In the genomic region with DNA sequence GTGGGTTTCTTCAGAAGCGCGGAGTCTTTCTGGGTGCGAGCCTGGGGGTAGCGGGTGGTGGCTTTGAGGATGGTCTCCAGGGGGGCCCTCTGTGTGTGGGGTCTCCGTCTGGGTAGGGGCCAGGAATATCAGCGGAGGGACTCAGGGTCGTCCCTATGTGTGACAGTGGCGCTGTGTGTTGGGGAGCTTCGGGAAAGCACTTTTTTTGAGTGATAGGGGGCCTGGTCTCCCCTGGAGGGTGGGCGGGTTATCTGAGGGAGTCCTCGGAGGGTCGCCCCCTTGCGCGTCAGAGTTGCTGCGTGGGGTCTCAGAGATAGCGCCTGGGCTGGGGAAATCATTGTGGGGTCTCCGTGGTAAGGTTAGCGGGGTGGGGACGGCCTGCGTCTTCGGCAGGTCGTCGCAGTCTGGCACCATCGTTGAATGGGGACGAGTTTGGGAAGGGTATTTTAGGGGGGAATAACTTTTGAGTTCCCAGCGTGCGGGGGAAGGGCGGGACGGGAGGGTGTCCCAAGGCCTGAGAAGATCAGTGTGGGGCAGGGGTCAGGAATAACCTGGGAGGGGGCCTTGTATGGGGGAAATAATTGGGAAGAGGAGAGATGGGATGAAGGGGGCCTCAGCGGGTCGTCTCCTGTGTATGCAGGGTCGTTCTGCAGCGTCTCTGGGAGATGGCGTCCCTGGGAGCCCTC, we compare ENCODE assay signal across 7 cellular contexts. TPM values are rescaled to one million over a fixed set of nuclear protein-coding genes. Genes with fewer than 3 reads are reported as not detected.
DNase-seq lines count a peak whose midpoint lies in the region; ATAC-seq and TF ChIP-seq lines count a peak whose summit lies in the region.

No MANE protein-coding gene starts in this region.

- peak overlapping the region; percentile 83 for H3K4me3 ChIP-seq in HEK293 (ENCODE audit: low read depth, low read length)
- peak overlapping the region; percentile 89 for H3K4me3 ChIP-seq in ectodermal cell (ENCODE audit: insufficient read depth, low read depth, low read length)
- peak overlapping the region; percentile 82 to 97 for H3K4me3 ChIP-seq in muscle layer of duodenum (ENCODE audit: low read depth in 1 of 2, low read length in 2 of 2)
- peak overlapping the region; percentile 96 for H3K4me3 ChIP-seq in upper lobe of right lung

- peak overlapping the region; percentile 99 for H3K4me3 Mint-ChIP-seq in T-helper 1 cell treated with Interleukin-12 subunit alpha and Interleukin-12 subunit beta and Interleukin-4 antibody, amounts not matched to agents 30 μg/mL and 1 μg/mL, for 36 hours

- peaks cover 9% of the 10 kb centered on the region for H3K27me3 Mint-ChIP-seq in T-helper 1 cell treated with Interleukin-12 subunit alpha and Interleukin-12 subunit beta and Interleukin-4 antibody, amounts not matched to agents 30 μg/mL and 1 μg/mL, for 36 hours (ENCODE audit: low read depth)

- CTCF ChIA-PET in HEK293 (lab: Yijun Ruan, JAX) = interaction anchor here (0.8 kb wide), 1 partner anchor 36 kb away, joined by 3 read pairs; no protein-coding TSS in a partner anchor

- TF ChIP-seq CTCF in HEK293 (tag by site-specific recombination; IDR thresholded peaks at IDR 0.05) (no peak; the same call in 1 of the 2 replicates), upper lobe of right lung (IDR thresholded peaks at IDR 0.05) (no peak)

- DNase-seq in upper lobe of right lung (no peak), NCI-H2029 treated with DMSO at 0.1 percent for 48 hours (lab: John Stamatoyannopoulos, UW) (no peak)

- H3K27ac ChIP-seq in HEK293 (ENCODE audit: extremely low read depth, low read depth, low read length) (peak overlapping the region; percentile 86), ectodermal cell (ENCODE audit: insufficient read depth, low read depth, low read length, poor library complexity, severe bottlenecking) (peak overlapping the region; percentile 85), muscle layer of duodenum (ENCODE audit: low read length) (peak overlapping the region; percentile 100), upper lobe of right lung (peak overlapping the region; percentile 99)

- WGBS in ectodermal cell, 2 experiments = 0 to 1% methylated on average over 34 of the region's 34 CpGs

- H3K36me3 Mint-ChIP-seq in T-helper 1 cell treated with Interleukin-12 subunit alpha and Interleukin-12 subunit beta and Interleukin-4 antibody, amounts not matched to agents 30 μg/mL and 1 μg/mL, for 36 hours (ENCODE audit: low read depth) = peaks cover 28% of the 10 kb centered on the region

- H3K9me3 ChIP-seq in HEK293 (ENCODE audit: control insufficient read depth, insufficient read depth, low read depth, low read length) (no peaks in the 10 kb centered on the region), ectodermal cell (ENCODE audit: control insufficient read depth, low read length) (no peaks in the 10 kb centered on the region), muscle layer of duodenum (ENCODE audit: control insufficient read depth in 1 of 2, low read length in 2 of 2) (no peaks in the 10 kb centered on the region), upper lobe of right lung (no peaks in the 10 kb centered on the region)

- POLR2A ChIA-PET in HEK293 (lab: Yijun Ruan, JAX) = interaction anchor here (0.5 to 2.8 kb wide), 8 partner anchors 9 to 44 kb away, joined by 3 to 27 read pairs (median 4); partner anchors contain the start of gene NACC1

- no peaks in the 10 kb centered on the region for H3K9me3 Mint-ChIP-seq in T-helper 1 cell treated with Interleukin-12 subunit alpha and Interleukin-12 subunit beta and Interleukin-4 antibody, amounts not matched to agents 30 μg/mL and 1 μg/mL, for 36 hours

- H3K36me3 ChIP-seq in HEK293 (ENCODE audit: control insufficient read depth in 2 of 2, insufficient read depth in 1 of 2, low read length in 2 of 2) = peaks cover 3 to 11% of the 10 kb centered on the region in 2 experiments; a peak in 2 of 3 replicates
- H3K36me3 ChIP-seq in ectodermal cell (ENCODE audit: control insufficient read depth, insufficient read depth, low read length) = no peaks in the 10 kb centered on the region
- H3K36me3 ChIP-seq in muscle layer of duodenum (ENCODE audit: control insufficient read depth in 1 of 2, insufficient read depth in 2 of 2, low read length in 2 of 2) = peaks cover 0 to 8% of the 10 kb centered on the region in 2 donors
- no peaks in the 10 kb centered on the region for H3K36me3 ChIP-seq in upper lobe of right lung

- no peaks in the 10 kb centered on the region for H3K27me3 ChIP-seq in ectodermal cell (ENCODE audit: control insufficient read depth, insufficient read depth, low read length, poor library complexity, severe bottlenecking)
- no peaks in the 10 kb centered on the region for H3K27me3 ChIP-seq in muscle layer of duodenum (ENCODE audit: low read depth, low read length)
- H3K27me3 ChIP-seq in upper lobe of right lung = no peaks in the 10 kb centered on the region

- peak overlapping the region; percentile 88 for H3K27ac Mint-ChIP-seq in T-helper 1 cell treated with Interleukin-12 subunit alpha and Interleukin-12 subunit beta and Interleukin-4 antibody, amounts not matched to agents 30 μg/mL and 1 μg/mL, for 36 hours

- ATAC-seq in upper lobe of right lung = no peak
- ATAC-seq in GM19328 (IDR thresholded peaks at IDR 0.05; ENCODE audit: unreplicated experiment) = no peak

- H3K4me1 Mint-ChIP-seq in T-helper 1 cell treated with Interleukin-12 subunit alpha and Interleukin-12 subunit beta and Interleukin-4 antibody, amounts not matched to agents 30 μg/mL and 1 μg/mL, for 36 hours (ENCODE audit: low read depth) = peaks cover 38% of the 10 kb centered on the region

- intact Hi-C loops in upper lobe of right lung (cut with DNase I) = no loop called here

- H3K4me1 ChIP-seq in HEK293 (ENCODE audit: control insufficient read depth, insufficient read depth, low read length) = peaks cover 10% of the 10 kb centered on the region
- H3K4me1 ChIP-seq in ectodermal cell (ENCODE audit: control insufficient read depth, insufficient read depth, low read length) = peaks cover 6% of the 10 kb centered on the region
- peaks cover 0 to 15% of the 10 kb centered on the region in 2 donors for H3K4me1 ChIP-seq in muscle layer of duodenum (ENCODE audit: control insufficient read depth in 1 of 2, insufficient read depth in 2 of 2, low read length in 2 of 2)
- H3K4me1 ChIP-seq in upper lobe of right lung = peaks cover 21% of the 10 kb centered on the region

TF ChIP-seq in HEK293, 187 proteins besides CTCF, POLR2A, EP300 and RAD21 (continues in another document):
- TF ChIP-seq FEZF1 (tag by site-specific recombination; IDR thresholded peaks at IDR 0.05) = no peak
- TF ChIP-seq MEIS1 (CRISPR knock-in tag; IDR thresholded peaks at IDR 0.05; ENCODE audit: borderline replicate concordance) = no peak
- no peak for TF ChIP-seq IKZF3 (tag by site-specific recombination; IDR thresholded peaks at IDR 0.05)
- TF ChIP-seq, protein P1, sequence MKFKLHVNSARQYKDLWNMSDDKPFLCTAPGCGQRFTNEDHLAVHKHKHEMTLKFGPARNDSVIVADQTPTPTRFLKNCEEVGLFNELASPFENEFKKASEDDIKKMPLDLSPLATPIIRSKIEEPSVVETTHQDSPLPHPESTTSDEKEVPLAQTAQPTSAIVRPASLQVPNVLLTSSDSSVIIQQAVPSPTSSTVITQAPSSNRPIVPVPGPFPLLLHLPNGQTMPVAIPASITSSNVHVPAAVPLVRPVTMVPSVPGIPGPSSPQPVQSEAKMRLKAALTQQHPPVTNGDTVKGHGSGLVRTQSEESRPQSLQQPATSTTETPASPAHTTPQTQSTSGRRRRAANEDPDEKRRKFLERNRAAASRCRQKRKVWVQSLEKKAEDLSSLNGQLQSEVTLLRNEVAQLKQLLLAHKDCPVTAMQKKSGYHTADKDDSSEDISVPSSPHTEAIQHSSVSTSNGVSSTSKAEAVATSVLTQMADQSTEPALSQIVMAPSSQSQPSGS (tag by site-specific recombination; IDR thresholded peaks at IDR 0.05; ENCODE audit: low read depth) = no peak
- no peak for TF ChIP-seq ZFP41 (tag by site-specific recombination; IDR thresholded peaks at IDR 0.05; ENCODE audit: borderline replicate concordance)
- TF ChIP-seq KLF9 (tag by site-specific recombination; IDR thresholded peaks at IDR 0.05; ENCODE audit: low read depth) = no peak
- no peak for TF ChIP-seq KLF1 (tag by site-specific recombination; IDR thresholded peaks at IDR 0.05)
- TF ChIP-seq SP2 (tag by site-specific recombination; IDR thresholded peaks at IDR 0.05) = 0 out of 2 replicates have a peak, but pooled peaks have one; percentile 25
- TF ChIP-seq ZNF112 (tag by site-specific recombination; IDR thresholded peaks at IDR 0.05) = no peak
- peak; percentile 95; the same call in 1 of the 2 replicates for TF ChIP-seq ZBTB48 (tag by site-specific recombination; IDR thresholded peaks at IDR 0.05)
- peak; percentile 76 for TF ChIP-seq ZNF600 (tag by site-specific recombination; IDR thresholded peaks at IDR 0.05)
- no peak for TF ChIP-seq ZNF423 (tag by site-specific recombination; IDR thresholded peaks at IDR 0.05)
- TF ChIP-seq ZSCAN16 (tag by site-specific recombination; IDR thresholded peaks at IDR 0.05) = peak; percentile 45; the same call in 1 of the 2 replicates
- no peak for TF ChIP-seq ZNF433 (tag by site-specific recombination; IDR thresholded peaks at IDR 0.05; ENCODE audit: low read depth)
- no peak; the same call in 1 of the 2 replicates for TF ChIP-seq BCL11B (tag by site-specific recombination; IDR thresholded peaks at IDR 0.05; ENCODE audit: low read depth)
- no peak for TF ChIP-seq ZNF843 (tag by site-specific recombination; IDR thresholded peaks at IDR 0.05)
- TF ChIP-seq TCF7L2 (IDR thresholded peaks at IDR 0.05; ENCODE audit: borderline replicate concordance, low read depth, low read length) = no peak

RNA-seq across cellular contexts. Expression of gene IER2, which starts 0.9 kb away (rescaled TPM):
- polyA plus RNA-seq in ectodermal cell (2013, experiment 1 of 4) = 77.9 TPM
- polyA plus RNA-seq in ectodermal cell (2013, experiment 2 of 4) = 70.4 TPM
- polyA plus RNA-seq in ectodermal cell (2013, experiment 3 of 4) = 54.1 TPM
- 54.6 TPM for polyA plus RNA-seq in ectodermal cell (2013, experiment 4 of 4)
- total RNA-seq in upper lobe of right lung = 104 TPM

RNA-seq across cellular contexts. Expression of gene STX10, which starts 0.9 kb away (rescaled TPM):
- 37.9 TPM for polyA plus RNA-seq in ectodermal cell (2013, experiment 1 of 4)
- polyA plus RNA-seq in ectodermal cell (2013, experiment 2 of 4) = 32.1 TPM
- 39.2 TPM for polyA plus RNA-seq in ectodermal cell (2013, experiment 3 of 4)
- 38.1 TPM for polyA plus RNA-seq in ectodermal cell (2013, experiment 4 of 4)
- total RNA-seq in upper lobe of right lung = 65.4 TPM

RNA-seq across cellular contexts. Expression of gene NACC1, which starts 33.0 kb away (rescaled TPM):
- polyA plus RNA-seq in ectodermal cell (2013, experiment 1 of 4) = 124 TPM
- polyA plus RNA-seq in ectodermal cell (2013, experiment 2 of 4) = 149 TPM
- polyA plus RNA-seq in ectodermal cell (2013, experiment 3 of 4) = 79.0 TPM
- 86.2 TPM for polyA plus RNA-seq in ectodermal cell (2013, experiment 4 of 4)
- 39.8 TPM for total RNA-seq in upper lobe of right lung

RNA-seq across cellular contexts. Expression of gene TRMT1, which starts 34.5 kb away (rescaled TPM):
- polyA plus RNA-seq in ectodermal cell (2013, experiment 1 of 4) = 46.9 TPM
- 41.7 TPM for polyA plus RNA-seq in ectodermal cell (2013, experiment 2 of 4)
- polyA plus RNA-seq in ectodermal cell (2013, experiment 3 of 4) = 34.4 TPM
- polyA plus RNA-seq in ectodermal cell (2013, experiment 4 of 4) = 38.1 TPM
- total RNA-seq in upper lobe of right lung = 33.7 TPM

RNA-seq across cellular contexts. Expression of gene LYL1, which starts 48.4 kb away (rescaled TPM):
- 0.43 TPM for polyA plus RNA-seq in ectodermal cell (2013, experiment 1 of 4)
- 1.0 TPM for polyA plus RNA-seq in ectodermal cell (2013, experiment 2 of 4)
- polyA plus RNA-seq in ectodermal cell (2013, experiment 3 of 4) = 1.6 TPM
- polyA plus RNA-seq in ectodermal cell (2013, experiment 4 of 4) = 1.5 TPM
- total RNA-seq in upper lobe of right lung = 21.8 TPM
